In genomic region chr3:126988451-126989021, GRCh38 we compare ENCODE assay signal across 2 cellular contexts.
TF ChIP-seq lines count a peak whose summit lies in the region.

No MANE protein-coding gene starts in this region.

TF ChIP-seq in K562, 482 proteins besides CTCF, POLR2A, EP300 and RAD21:
- TF ChIP-seq RBM22 (IDR thresholded peaks at IDR 0.05; ENCODE audit: low read depth, low read length, poor library complexity, severe bottlenecking), result peak; percentile 22
- no peak for TF ChIP-seq MXI1 (IDR thresholded peaks at IDR 0.05; ENCODE audit: low read depth, low read length)
- no peak; the same call in 1 of the 2 replicates for TF ChIP-seq POLR2G (IDR thresholded peaks at IDR 0.05; ENCODE audit: low read depth, low read length)
- peak; percentile 48; the same call in 1 of the 2 replicates for TF ChIP-seq RBFOX2 (IDR thresholded peaks at IDR 0.05; ENCODE audit: low read depth, low read length)

TF ChIP-seq in GM12891, 5 proteins besides CTCF, POLR2A, EP300 and RAD21:
- no peak for TF ChIP-seq TAF1 (IDR thresholded peaks at IDR 0.05; ENCODE audit: low read depth, low read length)
- TF ChIP-seq PAX5 (IDR thresholded peaks at IDR 0.05; ENCODE audit: insufficient read depth, low read length, severe bottlenecking), result no peak
- TF ChIP-seq POU2F2 (IDR thresholded peaks at IDR 0.05; ENCODE audit: low read depth, low read length), result no peak
- no peak for TF ChIP-seq POLR2AphosphoS5 (IDR thresholded peaks at IDR 0.05; ENCODE audit: low read depth, low read length)
- TF ChIP-seq SPI1 (IDR thresholded peaks at IDR 0.05; ENCODE audit: low read depth, low read length), result no peak
